In genomic region chr6:82413868-82414267, GRCh38 we compare ENCODE assay signal across 7 cellular contexts.
"Had no signal": no experiment of that assay in that cellular context is flagged by ENCODE, and none has a peak within 500 bp of the region (broad histone marks: within the 10 kb centered on the region; RNA-seq: fewer than 3 reads in every experiment).

No MANE protein-coding gene starts in this region.

- FAIRE-seq: G401.6, GM12878, GM12891, GM18507, GM19239 had no signal

- H3K4me3 ChIP-seq: GM12878 had no signal

- DNase-seq: GDM1, GF-D8 had no signal

- ATAC-seq: GM12878 had no signal
